Comparison of ENCODE assay signal across 8 cellular contexts in genomic region chr18:49178736-49179135, GRCh38.
DNase-seq lines count a peak whose midpoint lies in the region; ATAC-seq lines count a peak whose summit lies in the region.

No MANE protein-coding gene starts in this region.

- peak; percentile 14 for DNase-seq in stimulated activated naive CD8-positive, alpha-beta T cell treated with anti-CD3 and anti-CD28 coated beads, Interleukin-15, Interleukin-2, amounts not matched to agents 100 U/mL and 50 U/mL, for 24 hours
- no peak for DNase-seq in stimulated activated naive CD8-positive, alpha-beta T cell treated with anti-CD3 and anti-CD28 coated beads, Interleukin-15, amount 100 ng/mL, for 72 hours
- peak; percentile 15 for DNase-seq in SW480 (ENCODE audit: low spot score)
- DNase-seq in iPS-NIHi7 (ENCODE audit: extremely low spot score) = peak; percentile 22
- no peak for DNase-seq in stimulated activated CD8-positive, alpha-beta memory T cell treated with anti-CD3 and anti-CD28 coated beads, Interleukin-4, amount 100 ng/mL, for 48 hours

- H3K27me3 Mint-ChIP-seq in stimulated activated naive CD8-positive, alpha-beta T cell treated with anti-CD3 and anti-CD28 coated beads, Interleukin-15, amount 100 ng/mL, for 72 hours = no peaks in the 10 kb centered on the region

- no peak overlapping the region for H3K4me3 Mint-ChIP-seq in stimulated activated naive CD8-positive, alpha-beta T cell treated with anti-CD3 and anti-CD28 coated beads, Interleukin-15, amount 100 ng/mL, for 72 hours

- H3K4me1 Mint-ChIP-seq in stimulated activated naive CD8-positive, alpha-beta T cell treated with anti-CD3 and anti-CD28 coated beads, Interleukin-15, amount 100 ng/mL, for 72 hours = peaks cover 17% of the 10 kb centered on the region

- no peak overlapping the region for H3K27ac Mint-ChIP-seq in stimulated activated naive CD8-positive, alpha-beta T cell treated with anti-CD3 and anti-CD28 coated beads, Interleukin-15, amount 100 ng/mL, for 72 hours

- ATAC-seq in stimulated activated naive CD8-positive, alpha-beta T cell treated with anti-CD3 and anti-CD28 coated beads, Interleukin-15, Interleukin-2, amounts not matched to agents 100 U/mL and 50 U/mL, for 24 hours = no peak
- ATAC-seq in stimulated activated naive CD8-positive, alpha-beta T cell treated with anti-CD3 and anti-CD28 coated beads, Interleukin-15, amount 100 ng/mL, for 72 hours = no peak
- no peak for ATAC-seq in HG02884 (IDR thresholded peaks at IDR 0.05; ENCODE audit: unreplicated experiment)
- no peak for ATAC-seq in HG02870 (IDR thresholded peaks at IDR 0.05; ENCODE audit: unreplicated experiment)
- no peak for ATAC-seq in HG03135 (IDR thresholded peaks at IDR 0.05; ENCODE audit: unreplicated experiment)

- no peaks in the 10 kb centered on the region for H3K9me3 Mint-ChIP-seq in stimulated activated naive CD8-positive, alpha-beta T cell treated with anti-CD3 and anti-CD28 coated beads, Interleukin-15, amount 100 ng/mL, for 72 hours

Comparison
In these comparisons a context has a peak if more than half of its experiments do, and no peak if none do; other contexts are left out.
1. DNase-seq: peak in stimulated activated naive CD8-positive, alpha-beta T cell treated with anti-CD3 and anti-CD28 coated beads, Interleukin-15, Interleukin-2, amounts not matched to agents 100 U/mL and 50 U/mL, for 24 hours (single experiment), SW480 (single experiment) and iPS-NIHi7 (single experiment); none in stimulated activated naive CD8-positive, alpha-beta T cell treated with anti-CD3 and anti-CD28 coated beads, Interleukin-15, amount 100 ng/mL, for 72 hours (0 of 2) and stimulated activated CD8-positive, alpha-beta memory T cell treated with anti-CD3 and anti-CD28 coated beads, Interleukin-4, amount 100 ng/mL, for 48 hours (single experiment).